11 cellular contexts compared by ENCODE assay signal in genomic region chr1:246329900-246330299, GRCh38.
DNase-seq lines count a peak whose midpoint lies in the region; ATAC-seq and TF ChIP-seq lines count a peak whose summit lies in the region.
"Had no signal": no experiment of that assay in that cellular context is flagged by ENCODE, and none has a peak within 500 bp of the region (broad histone marks: within the 10 kb centered on the region; RNA-seq: fewer than 3 reads in every experiment).

No MANE protein-coding gene starts in this region.

- ATAC-seq in GM18498 (IDR thresholded peaks at IDR 0.05; ENCODE audit: unreplicated experiment) (peak; percentile 97), GM19397 (IDR thresholded peaks at IDR 0.05; ENCODE audit: unreplicated experiment) (peak; percentile 94), HG03060 (IDR thresholded peaks at IDR 0.05; ENCODE audit: low read depth, unreplicated experiment) (peak; percentile 97)

- H3K23ac ChIP-seq in mesendoderm (ENCODE audit: low read length) = no peak overlapping the region

- no peak overlapping the region for H4K8ac ChIP-seq in mesendoderm (ENCODE audit: low read depth, low read length)

- no peak overlapping the region for H3K27ac ChIP-seq in prostate gland
- no peak overlapping the region for H3K27ac ChIP-seq in mesendoderm (ENCODE audit: low read depth, low read length)

- H3K36me3 ChIP-seq in prostate gland (no peaks in the 10 kb centered on the region), mesendoderm (ENCODE audit: control insufficient read depth, insufficient read depth, low read length) (no peaks in the 10 kb centered on the region)

- H2BK120ac ChIP-seq in mesendoderm (ENCODE audit: low read depth, low read length) = no peak overlapping the region

- H3K18ac ChIP-seq in mesendoderm (ENCODE audit: low read length) = no peak overlapping the region

- H3K4me3 Mint-ChIP-seq in activated naive CD4-positive, alpha-beta T cell treated with anti-CD3 and anti-CD28 coated beads, Interleukin-2, amount 50 U/mL, for 24 hours = peak overlapping the region; percentile 70

- H3K27me3 Mint-ChIP-seq in activated naive CD4-positive, alpha-beta T cell treated with anti-CD3 and anti-CD28 coated beads, Interleukin-2, amount 50 U/mL, for 24 hours = no peaks in the 10 kb centered on the region

- no peak for TF ChIP-seq CTCF in prostate gland (IDR thresholded peaks at IDR 0.05)

- no peak overlapping the region for H3K9ac ChIP-seq in mesendoderm (ENCODE audit: low read length)

- H2BK15ac ChIP-seq in mesendoderm (replicated peaks; ENCODE audit: low read depth) = no peak overlapping the region

- TF ChIP-seq POLR2A in prostate gland (IDR thresholded peaks at IDR 0.05) = no peak

- WGBS in prostate gland = 95% methylated on average over 4 of the region's 4 CpGs
- no CpG with 5 or more reads among the region's 4 CpGs for WGBS in mesendoderm (ENCODE audit: extremely low coverage, insufficient coverage, low lambda C conversion rate)

- H2BK5ac ChIP-seq in mesendoderm (ENCODE audit: low read length) = no peak overlapping the region

- H3K9me3 Mint-ChIP-seq in activated naive CD4-positive, alpha-beta T cell treated with anti-CD3 and anti-CD28 coated beads, Interleukin-2, amount 50 U/mL, for 24 hours = peaks cover 14% of the 10 kb centered on the region

- H3K56ac ChIP-seq in mesendoderm (ENCODE audit: low read length) = no peak overlapping the region

- H3K4me1 ChIP-seq in prostate gland (replicated peaks) (no peaks in the 10 kb centered on the region), mesendoderm (ENCODE audit: control insufficient read depth, low read depth, low read length) (no peaks in the 10 kb centered on the region)

- H3K36me3 Mint-ChIP-seq in activated naive CD4-positive, alpha-beta T cell treated with anti-CD3 and anti-CD28 coated beads, Interleukin-2, amount 50 U/mL, for 24 hours = peaks cover 52% of the 10 kb centered on the region

- no peak overlapping the region for H2AK5ac ChIP-seq in mesendoderm (ENCODE audit: low read length)

- H3K79me2 ChIP-seq in mesendoderm (ENCODE audit: control insufficient read depth, insufficient read depth, low read length) = no peaks in the 10 kb centered on the region

- peaks cover 22% of the 10 kb centered on the region for H3K4me1 Mint-ChIP-seq in activated naive CD4-positive, alpha-beta T cell treated with anti-CD3 and anti-CD28 coated beads, Interleukin-2, amount 50 U/mL, for 24 hours

- DNase-seq in NCI-H748 treated with DMSO at 0.1 percent for 48 hours (lab: John Stamatoyannopoulos, UW) = no peak
- no peak for DNase-seq in NCI-H2196 treated with DMSO at 0.1 percent for 48 hours (lab: John Stamatoyannopoulos, UW; ENCODE audit: unreplicated experiment)
- DNase-seq in prostate gland (ENCODE audit: low spot score) = no peak
- no peak for DNase-seq in mesendoderm
- DNase-seq: anterior cingulate cortex; glutamatergic neuron; stimulated activated naive CD4-positive, alpha-beta T cell treated with Interleukin-2 at 50 U/mL for 16 hours had no signal

- H3K4me3 ChIP-seq in prostate gland = no peak overlapping the region
- no peak overlapping the region for H3K4me3 ChIP-seq in mesendoderm (ENCODE audit: low read length)

- peak overlapping the region; percentile 91 for H3K27ac Mint-ChIP-seq in activated naive CD4-positive, alpha-beta T cell treated with anti-CD3 and anti-CD28 coated beads, Interleukin-2, amount 50 U/mL, for 24 hours

- no peak overlapping the region for H3K4ac ChIP-seq in mesendoderm (ENCODE audit: low read depth, low read length)

- H3K9me3 ChIP-seq in prostate gland = no peaks in the 10 kb centered on the region

- H3K4me2 ChIP-seq in mesendoderm (ENCODE audit: low read length) = no peak overlapping the region

- intact Hi-C loops in prostate gland (cut with DNase I) = no loop called here

- no peak overlapping the region for H4K5ac ChIP-seq in mesendoderm (ENCODE audit: low read length)

- no peaks in the 10 kb centered on the region for H3K79me1 ChIP-seq in mesendoderm (ENCODE audit: low read length)

- H3K27me3 ChIP-seq in prostate gland (replicated peaks; ENCODE audit: insufficient read depth) = no peaks in the 10 kb centered on the region
- no peaks in the 10 kb centered on the region for H3K27me3 ChIP-seq in mesendoderm (ENCODE audit: insufficient read depth, low read length, poor library complexity)
